1 cellular context compared by ENCODE assay signal in the genomic region with DNA sequence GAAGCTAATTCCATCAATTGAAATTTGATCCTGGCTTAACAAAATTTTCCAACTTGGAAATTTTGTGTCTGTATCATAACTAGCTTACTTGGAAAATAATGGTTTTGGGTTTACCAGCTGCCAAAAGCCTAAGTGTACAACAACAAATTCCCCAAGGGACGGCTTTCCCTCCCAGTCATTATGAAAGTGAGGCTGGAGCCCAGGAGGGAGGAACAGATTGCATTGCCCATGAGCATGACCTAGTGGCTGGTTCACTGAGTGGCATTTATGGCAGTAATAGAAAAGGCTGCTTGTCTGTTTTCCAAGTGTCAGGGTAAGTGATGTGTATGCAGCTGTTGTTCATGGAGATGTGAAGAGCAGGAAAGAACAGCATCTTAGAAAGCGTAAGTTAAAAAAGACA.
TF ChIP-seq lines count a peak whose summit lies in the region.

No MANE protein-coding gene starts in this region.

TF ChIP-seq in H1, 55 proteins besides CTCF, POLR2A, EP300 and RAD21 (continued from another document):
- TF ChIP-seq CHD7 (IDR thresholded peaks at IDR 0.05; ENCODE audit: insufficient replicate concordance, low read length) (no peak), EGR1 (IDR thresholded peaks at IDR 0.05; ENCODE audit: borderline replicate concordance, low read depth, low read length) (no peak), NANOG (IDR thresholded peaks at IDR 0.05; ENCODE audit: insufficient read depth, low read depth, low read length, poor library complexity, severe bottlenecking) (no peak), RNF2 (IDR thresholded peaks at IDR 0.05; ENCODE audit: borderline replicate concordance, low read depth, low read length, missing control alignments, poor library complexity, severe bottlenecking) (no peak), JUND (IDR thresholded peaks at IDR 0.05; ENCODE audit: low read length) (no peak), JUN (IDR thresholded peaks at IDR 0.05; ENCODE audit: low read depth, low read length) (no peak)
- TF ChIP-seq, protein P1, sequence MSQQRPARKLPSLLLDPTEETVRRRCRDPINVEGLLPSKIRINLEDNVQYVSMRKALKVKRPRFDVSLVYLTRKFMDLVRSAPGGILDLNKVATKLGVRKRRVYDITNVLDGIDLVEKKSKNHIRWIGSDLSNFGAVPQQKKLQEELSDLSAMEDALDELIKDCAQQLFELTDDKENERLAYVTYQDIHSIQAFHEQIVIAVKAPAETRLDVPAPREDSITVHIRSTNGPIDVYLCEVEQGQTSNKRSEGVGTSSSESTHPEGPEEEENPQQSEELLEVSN (IDR thresholded peaks at IDR 0.05), result no peak
TF ChIP-seq in H1: peak in this region for 0.
